Comparison of ENCODE assay signal across 1 cellular context in genomic region chr17:1488826-1489275, GRCh38.
TF ChIP-seq lines count a peak whose summit lies in the region.

No MANE protein-coding gene starts in this region.

TF ChIP-seq in K562, 482 proteins besides CTCF, POLR2A, EP300 and RAD21:
- no peak for TF ChIP-seq ZNF347 (CRISPR knock-in tag; IDR thresholded peaks at IDR 0.05; ENCODE audit: low read depth)
- TF ChIP-seq HNRNPH1 (optimal IDR thresholded peaks at IDR 0.05; ENCODE audit: low read depth, low read length): no peak
- TF ChIP-seq STAT6 (CRISPR knock-in tag; IDR thresholded peaks at IDR 0.05): no peak
- 0 out of 2 replicates have a peak, but pooled peaks have one; percentile 43 for TF ChIP-seq ZNF609 (CRISPR knock-in tag; IDR thresholded peaks at IDR 0.05; ENCODE audit: borderline replicate concordance)
- TF ChIP-seq E2F6 (IDR thresholded peaks at IDR 0.05; ENCODE audit: borderline replicate concordance in 1 of 2, extremely low read depth in 1 of 2, insufficient read depth in 1 of 2, insufficient read length in 1 of 2, low read depth in 1 of 2, low read length in 1 of 2, poor library complexity in 1 of 2, severe bottlenecking in 1 of 2): no peak
- TF ChIP-seq ETV6 (IDR thresholded peaks at IDR 0.05; ENCODE audit: borderline replicate concordance in 1 of 2, low read depth in 2 of 2, low read length in 1 of 2): no peak
- no peak for TF ChIP-seq ETV6 (CRISPR knock-in tag; IDR thresholded peaks at IDR 0.05; ENCODE audit: borderline replicate concordance)
- no peak for TF ChIP-seq ARHGAP35 (IDR thresholded peaks at IDR 0.05; ENCODE audit: partially characterized antibody)
- TF ChIP-seq MTA3 (IDR thresholded peaks at IDR 0.05; ENCODE audit: borderline replicate concordance): no peak
- no peak for TF ChIP-seq ZNF311 (CRISPR knock-in tag; IDR thresholded peaks at IDR 0.05)
- TF ChIP-seq TCF7L2 (IDR thresholded peaks at IDR 0.05; ENCODE audit: low read depth, low read length): no peak
- TF ChIP-seq ZFX (CRISPR knock-in tag; IDR thresholded peaks at IDR 0.05): peak; percentile 1; the same call in 1 of the 2 replicates
TF ChIP-seq in K562: peak in this region for 2.
